ENCODE assay signal across 9 cellular contexts in the genomic region with DNA sequence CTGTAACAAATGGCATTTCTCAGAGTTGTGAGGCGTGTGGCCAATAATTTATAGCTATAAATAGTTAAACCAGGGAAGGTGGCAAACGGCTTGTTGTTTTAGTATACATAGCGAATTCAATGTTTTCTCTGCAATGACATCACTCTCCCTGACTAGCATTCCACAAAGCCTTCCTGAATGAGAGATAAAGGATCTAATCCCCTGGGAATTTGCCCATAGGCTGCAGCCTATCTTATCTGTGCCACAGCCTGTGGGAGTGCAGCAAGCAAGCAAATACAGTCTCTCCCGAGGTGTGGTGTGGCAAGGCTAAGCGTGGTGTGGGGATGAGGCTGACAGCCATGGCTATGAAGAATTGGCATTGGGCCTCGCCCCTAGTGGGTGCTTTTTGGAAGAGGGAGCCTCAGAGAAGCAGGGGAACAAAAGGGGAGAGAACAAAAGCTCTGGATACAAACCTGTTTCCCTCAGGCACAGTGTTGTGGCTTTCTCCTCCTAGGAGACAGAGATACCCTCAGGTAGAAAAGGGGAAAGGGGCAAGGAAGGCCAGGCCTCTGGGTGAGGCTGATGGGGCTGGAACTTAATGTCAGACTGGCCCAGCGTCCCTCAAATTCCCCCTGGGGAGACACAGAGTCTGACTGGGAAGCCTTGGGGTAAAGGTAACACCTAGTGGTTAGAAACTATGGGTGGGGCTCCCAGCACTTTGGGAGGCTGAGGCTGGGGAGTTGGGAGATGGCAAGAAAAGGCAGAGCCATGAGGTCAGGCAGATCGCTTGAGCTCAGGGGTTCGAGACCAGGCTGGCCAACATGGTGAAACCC. TPM values are rescaled to one million over a fixed set of nuclear protein-coding genes. Genes with fewer than 3 reads are reported as not detected.
DNase-seq lines count a peak whose midpoint lies in the region; ATAC-seq, FAIRE-seq and TF ChIP-seq lines count a peak whose summit lies in the region.
"Had no signal": no experiment of that assay in that cellular context is flagged by ENCODE, and none has a peak within 500 bp of the region (broad histone marks: within the 10 kb centered on the region; RNA-seq: fewer than 3 reads in every experiment).

No MANE protein-coding gene starts in this region.

- H3K4me1 ChIP-seq in PC-3 (ENCODE audit: insufficient read depth, low read length) (peaks cover 98% of the 10 kb centered on the region), esophagus squamous epithelium (peaks cover 16 to 98% (median 72%) of the 10 kb centered on the region in 3 donors), pancreas (peaks cover 17 to 57% (median 28%) of the 10 kb centered on the region in 3 donors), Peyer's patch (peaks cover 0 to 70% (median 7%) of the 10 kb centered on the region in 4 donors)

- peaks cover 47% of the 10 kb centered on the region for H3K79me2 ChIP-seq in PC-3 (ENCODE audit: low read length)

- no peaks in the 10 kb centered on the region for H3K9me2 ChIP-seq in PC-3 (replicated peaks; ENCODE audit: low read length)

- peak overlapping the region; percentile 27 for H3K27ac Mint-ChIP-seq in T-helper 2 cell treated with Interferon-gamma antibody and Interleukin-4, amounts not matched to agents 5 μg/mL and 100 μg/mL, for 36 hours

- ATAC-seq in PC-3: peak; percentile 52
- ATAC-seq in pancreas: peak; percentile 54 to 67 (median 60)
- no peak for ATAC-seq in GM19463 (IDR thresholded peaks at IDR 0.05; ENCODE audit: unreplicated experiment)

- H3K27ac ChIP-seq in PC-3 (ENCODE audit: low read length) (peak overlapping the region; percentile 98), esophagus squamous epithelium (peak overlapping the region; percentile 60 to 78 (median 66)), pancreas (peak overlapping the region; percentile 25 to 79 (median 57)), Peyer's patch (peak overlapping the region in 2 of 4 donors; percentile 9 to 57)

- H3K27me3 ChIP-seq in PC-3 (ENCODE audit: low read length) (no peaks in the 10 kb centered on the region), esophagus squamous epithelium (no peaks in the 10 kb centered on the region), pancreas (no peaks in the 10 kb centered on the region), Peyer's patch (no peaks in the 10 kb centered on the region)

- H3K4me3 ChIP-seq in PC-3 (ENCODE audit: low read length) (no peak overlapping the region), esophagus squamous epithelium (no peak overlapping the region), pancreas (no peak overlapping the region), Peyer's patch (no peak overlapping the region)

- no peaks in the 10 kb centered on the region for H3K9me3 Mint-ChIP-seq in T-helper 2 cell treated with Interferon-gamma antibody and Interleukin-4, amounts not matched to agents 5 μg/mL and 100 μg/mL, for 36 hours

- 0 out of 2 replicates have a peak, but pooled peaks have one; percentile 9 for TF ChIP-seq CTCF in PC-3 (conservative IDR thresholded peaks at IDR 0.05; ENCODE audit: low read depth, low read length)
- peak in 2 of 6 experiments; percentile 2 to 7 for TF ChIP-seq CTCF in esophagus squamous epithelium (IDR thresholded peaks at IDR 0.05)
- TF ChIP-seq CTCF in pancreas (IDR thresholded peaks at IDR 0.05): no peak
- TF ChIP-seq CTCF in Peyer's patch (IDR thresholded peaks at IDR 0.05): no peak

- peaks cover 66% of the 10 kb centered on the region for H3K36me3 Mint-ChIP-seq in T-helper 2 cell treated with Interferon-gamma antibody and Interleukin-4, amounts not matched to agents 5 μg/mL and 100 μg/mL, for 36 hours (ENCODE audit: low read depth)

- no peaks in the 10 kb centered on the region for H3K27me3 Mint-ChIP-seq in T-helper 2 cell treated with Interferon-gamma antibody and Interleukin-4, amounts not matched to agents 5 μg/mL and 100 μg/mL, for 36 hours (ENCODE audit: low read depth)

- H4K20me1 ChIP-seq in PC-3 (ENCODE audit: low read length): peaks cover 38% of the 10 kb centered on the region

- CTCF ChIA-PET in PC-3 (lab: Charles Lee): interaction anchor here (0.8 to 1.3 kb wide), 3 partner anchors 24 to 117 kb away, joined by 3 read pairs; no protein-coding TSS in a partner anchor

- no peak for DNase-seq in T-helper 2 cell treated with Interferon-gamma antibody and Interleukin-4, amounts not matched to agents 5 μg/mL and 100 μg/mL, for 36 hours (ENCODE audit: low spot score)
- DNase-seq in T-helper 2 cell (no peak), PC-3 (peak; percentile 97), esophagus squamous epithelium (lab: John Stamatoyannopoulos, UW) (no peak), pancreas (peak in 3 of 6 donors; percentile 52 to 57 (median 56)), Peyer's patch (no peak), ecto neural progenitor cell (ENCODE audit: low spot score) (no peak)

- peak overlapping the region; percentile 44 for H3K9ac ChIP-seq in PC-3 (ENCODE audit: low read length)

- peak overlapping the region; percentile 37 for H3K4me2 ChIP-seq in PC-3 (ENCODE audit: low read length)

- TSS peak; percentile 70 for BruUV-seq in PC-3 (replicated peaks; lab: Mats Ljungman, UMichigan)

- WGBS in esophagus squamous epithelium, 2 donors: 25 to 36% methylated on average over 8 to 9 of the region's 9 CpGs
- 30% methylated on average over 9 of the region's 9 CpGs for WGBS in pancreas, 2 donors

- H3K36me3 ChIP-seq in PC-3 (ENCODE audit: low read depth, low read length): peaks cover 49% of the 10 kb centered on the region
- H3K36me3 ChIP-seq in esophagus squamous epithelium: peaks cover 23 to 53% (median 25%) of the 10 kb centered on the region in 3 donors
- peaks cover 11 to 29% (median 17%) of the 10 kb centered on the region in 3 donors for H3K36me3 ChIP-seq in pancreas
- H3K36me3 ChIP-seq in Peyer's patch: peaks cover 0 to 40% (median 0%) of the 10 kb centered on the region in 3 donors

- TF ChIP-seq POLR2A in esophagus squamous epithelium (IDR thresholded peaks at IDR 0.05) (no peak), Peyer's patch (IDR thresholded peaks at IDR 0.05) (no peak)

- H3K4me1 Mint-ChIP-seq in T-helper 2 cell treated with Interferon-gamma antibody and Interleukin-4, amounts not matched to agents 5 μg/mL and 100 μg/mL, for 36 hours (ENCODE audit: low read depth): peaks cover 58% of the 10 kb centered on the region

- no peak overlapping the region for H2AFZ ChIP-seq in PC-3 (ENCODE audit: low read length)

- H3K9me3 ChIP-seq in PC-3 (ENCODE audit: low read length) (no peaks in the 10 kb centered on the region), esophagus squamous epithelium (no peaks in the 10 kb centered on the region), pancreas (no peaks in the 10 kb centered on the region), Peyer's patch (no peaks in the 10 kb centered on the region)

- intact Hi-C loops in PC-3 (cut with micrococcal nuclease): loop anchor here (1.0 kb wide), 1 partner anchor 8 kb away; no protein-coding TSS in a partner anchor
- intact Hi-C loops in esophagus squamous epithelium (cut with DNase I): no loop called here
- intact Hi-C loops in pancreas (cut with DNase I): no loop called here

- FAIRE-seq in pancreas (lab: Jason Lieb, UNC): no peak
- FAIRE-seq: G401.6 had no signal

- POLR2A ChIA-PET in PC-3 (lab: Charles Lee; ENCODE audit: unreplicated experiment): interaction anchor here (0.6 kb wide), 2 partner anchors 16 to 75 kb away, joined by 4 read pairs; no protein-coding TSS in a partner anchor

- no peak overlapping the region for H3K4me3 Mint-ChIP-seq in T-helper 2 cell treated with Interferon-gamma antibody and Interleukin-4, amounts not matched to agents 5 μg/mL and 100 μg/mL, for 36 hours

- H3F3A ChIP-seq in PC-3 (ENCODE audit: low read length, unreplicated experiment): peaks cover 25% of the 10 kb centered on the region

RNA-seq across cellular contexts. Expression of a gene that starts 8.9 kb away (rescaled TPM):
- total RNA-seq in PC-3 (2014; rRNA removed): 1,281 and 1,584 TPM in 2 replicates
- 100 to 1,000 TPM; 308 to 468 (median 357) TPM for total RNA-seq in esophagus squamous epithelium
- total RNA-seq in pancreas: 100 to 1,000 TPM in 4 of 6 donors, 10 to 100 TPM in 2; 93.2 to 242 (median 117) TPM
- polyA plus RNA-seq in pancreas: 100 to 1,000 TPM; 198 to 200 TPM
- total RNA-seq in Peyer's patch: 100 to 1,000 TPM; 120 to 304 (median 177) TPM

RNA-seq across cellular contexts. Expression of a gene that starts 16.5 kb away (rescaled TPM):
- 1.6 and 4.8 TPM in 2 replicates for total RNA-seq in PC-3 (2014; rRNA removed)
- total RNA-seq in esophagus squamous epithelium: under 1 TPM in 2 of 4 donors, not detected in 2; 0.48 to 0.95 TPM
- total RNA-seq in pancreas: under 1 TPM in 4 of 6 donors, not detected in 2; 0.16 to 0.54 (median 0.31) TPM
- 1 to 10 TPM in 1 of 2 donors, under 1 TPM in 1; 0.80 to 1.5 TPM for polyA plus RNA-seq in pancreas
- total RNA-seq in Peyer's patch: 1 to 10 TPM in 1 of 4 donors, not detected in 3; 2.5 TPM

RNA-seq across cellular contexts. Expression of a gene that starts 29.0 kb away (rescaled TPM):
- 15.6 and 19.9 TPM in 2 replicates for total RNA-seq in PC-3 (2014; rRNA removed)
- 10 to 100 TPM in 1 of 4 donors, 1 to 10 TPM in 3; 4.2 to 12.0 (median 8.8) TPM for total RNA-seq in esophagus squamous epithelium
- 1 to 10 TPM in 5 of 6 donors, under 1 TPM in 1; 0.83 to 4.3 (median 1.5) TPM for total RNA-seq in pancreas
- 1 to 10 TPM; 3.0 to 5.4 TPM for polyA plus RNA-seq in pancreas
- 100 to 1,000 TPM in 1 of 4 donors, 10 to 100 TPM in 2, 1 to 10 TPM in 1; 5.8 to 169 (median 40.6) TPM for total RNA-seq in Peyer's patch

RNA-seq across cellular contexts. Expression of a gene that starts 37.6 kb away (rescaled TPM):
- total RNA-seq in PC-3 (2014; rRNA removed): 5.9 and 8.7 TPM in 2 replicates
- total RNA-seq in esophagus squamous epithelium: under 1 TPM in 2 of 4 donors, not detected in 2; 0.92 to 0.99 TPM
- total RNA-seq in pancreas: not detected
- not detected for polyA plus RNA-seq in pancreas
- not detected for total RNA-seq in Peyer's patch

RNA-seq across cellular contexts. Expression of a gene that starts 54.0 kb away (rescaled TPM):
- 0.29 and 0.47 TPM in 2 replicates for total RNA-seq in PC-3 (2014; rRNA removed)
- total RNA-seq in esophagus squamous epithelium: 1 to 10 TPM in 3 of 4 donors, under 1 TPM in 1; 0.38 to 7.8 (median 1.8) TPM
- not detected for total RNA-seq in pancreas
- under 1 TPM; 0.16 to 0.27 TPM for polyA plus RNA-seq in pancreas
- under 1 TPM in 1 of 4 donors, not detected in 3; 0.85 TPM for total RNA-seq in Peyer's patch
